7 cellular contexts compared by ENCODE assay signal in genomic region chr14:74302160-74302628, GRCh38. TPM values are rescaled to one million over a fixed set of nuclear protein-coding genes. Genes with fewer than 3 reads are reported as not detected.
A peak's percentile ranks its signal among the peaks of the same experiment; 100 is the strongest.
DNase-seq lines count a peak whose midpoint lies in the region; TF ChIP-seq lines count a peak whose summit lies in the region.

No MANE protein-coding gene starts in this region.

- TF ChIP-seq CTCF in GM20000 (IDR thresholded peaks at IDR 0.05; ENCODE audit: extremely low read depth, missing control alignments) = no peak

- H3K9me3 ChIP-seq in KOPT-K1 (ENCODE audit: insufficient read depth, low read length, poor library complexity, severe bottlenecking) (no peaks in the 10 kb centered on the region), endocrine pancreas (ENCODE audit: control insufficient read depth, low read length) (no peaks in the 10 kb centered on the region), mesodermal cell (ENCODE audit: control insufficient read depth, low read length) (no peaks in the 10 kb centered on the region)

- H3K4me3 ChIP-seq in endocrine pancreas (ENCODE audit: control insufficient read depth, insufficient read depth, low read length) (peak overlapping the region; percentile 96), mesodermal cell (ENCODE audit: extremely low read depth, insufficient read depth, low read length, poor library complexity, severe bottlenecking) (peak overlapping the region; percentile 71), urinary bladder (ENCODE audit: low read depth, low read length) (peak overlapping the region; percentile 89)

- H3K4me1 ChIP-seq in endocrine pancreas (ENCODE audit: control insufficient read depth, insufficient read depth, low read length) (peaks cover 4% of the 10 kb centered on the region), mesodermal cell (ENCODE audit: control insufficient read depth, insufficient read depth, low read length, poor library complexity, severe bottlenecking) (peaks cover 14% of the 10 kb centered on the region), urinary bladder (ENCODE audit: insufficient read depth) (no peaks in the 10 kb centered on the region)

- DNase-seq in Daoy (ENCODE audit: low read depth) (peak; percentile 45), GM20000 (ENCODE audit: low spot score) (peak; percentile 73), SW480 (ENCODE audit: low spot score) (peak; percentile 83)

- WGBS in mesodermal cell (ENCODE audit: insufficient coverage in 2 of 2), 2 experiments = 0% methylated on average over 2 of the region's 6 CpGs
- WGBS in urinary bladder = under 1% methylated on average over 6 of the region's 6 CpGs

- H3K27ac ChIP-seq in KOPT-K1 (ENCODE audit: low read depth, low read length, poor library complexity, severe bottlenecking) = peak overlapping the region; percentile 65
- H3K27ac ChIP-seq in mesodermal cell (ENCODE audit: low read depth, low read length, severe bottlenecking) = peak overlapping the region; percentile 71
- H3K27ac ChIP-seq in urinary bladder (ENCODE audit: low read depth) = peak overlapping the region; percentile 78

- peaks cover 23% of the 10 kb centered on the region for H3K36me3 ChIP-seq in KOPT-K1 (ENCODE audit: insufficient read depth, low read length)
- peaks cover 6% of the 10 kb centered on the region for H3K36me3 ChIP-seq in endocrine pancreas (ENCODE audit: control insufficient read depth, insufficient read depth, low read length)
- peaks cover 28% of the 10 kb centered on the region for H3K36me3 ChIP-seq in mesodermal cell (ENCODE audit: control insufficient read depth, insufficient read depth, low read length)
- H3K36me3 ChIP-seq in urinary bladder (ENCODE audit: insufficient read depth) = peaks cover 5% of the 10 kb centered on the region

- no peaks in the 10 kb centered on the region for H3K27me3 ChIP-seq in endocrine pancreas (ENCODE audit: control insufficient read depth, insufficient read depth, low read length)

- peak overlapping the region; percentile 93 for H3K9ac ChIP-seq in endocrine pancreas (ENCODE audit: control insufficient read depth, insufficient read depth, low read length)

RNA-seq across cellular contexts. Expression of gene ABCD4, which starts 0.5 kb away (rescaled TPM):
- 22.5 and 23.0 TPM in 2 replicates for total RNA-seq in Daoy (2014; rRNA removed; shearing (Covaris generic))
- 85.6 TPM for polyA plus RNA-seq in mesodermal cell (2013, experiment 1 of 2)
- 66.8 TPM for polyA plus RNA-seq in mesodermal cell (2013, experiment 2 of 2)
- 30.6 TPM for total RNA-seq in urinary bladder
- 36.0 TPM for polyA plus RNA-seq in urinary bladder

RNA-seq across cellular contexts. Expression of gene VRTN, which starts 46.1 kb away (rescaled TPM):
- not detected in 2 replicates for total RNA-seq in Daoy (2014; rRNA removed; shearing (Covaris generic))
- 2.6 TPM for polyA plus RNA-seq in mesodermal cell (2013, experiment 1 of 2)
- 1.9 TPM for polyA plus RNA-seq in mesodermal cell (2013, experiment 2 of 2)
- not detected for total RNA-seq in urinary bladder
- not detected for polyA plus RNA-seq in urinary bladder

Comparison
In these comparisons a context has a peak if more than half of its experiments do, and no peak if none do; other contexts are left out.
1. Peak in every context shown above with its lines: DNase-seq, H3K4me3 ChIP-seq and H3K27ac ChIP-seq.